Comparison of ENCODE assay signal across 10 cellular contexts in the genomic region with DNA sequence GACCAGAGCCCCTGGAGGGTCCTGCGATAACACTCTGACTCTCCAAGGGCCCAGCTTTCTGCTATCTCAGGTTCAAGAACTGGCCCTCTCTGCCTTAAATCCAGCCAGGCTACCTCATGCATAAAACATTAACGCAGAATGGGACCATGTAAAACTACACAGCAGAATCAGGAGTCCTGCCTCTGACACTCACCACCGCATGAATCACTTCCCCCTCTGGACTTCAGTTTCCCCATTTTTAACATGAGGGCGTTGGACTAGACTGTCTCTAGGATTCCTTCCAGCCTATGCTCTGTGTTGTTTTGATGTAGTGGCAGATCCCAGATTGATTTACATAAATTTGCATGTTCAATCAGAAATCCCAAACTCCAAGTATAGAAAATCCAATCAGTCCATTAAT. TPM values are rescaled to one million over a fixed set of nuclear protein-coding genes. Genes with fewer than 3 reads are reported as not detected.
DNase-seq lines count a peak whose midpoint lies in the region; TF ChIP-seq lines count a peak whose summit lies in the region.
"Had no signal": no experiment of that assay in that cellular context is flagged by ENCODE, and none has a peak within 500 bp of the region (broad histone marks: within the 10 kb centered on the region; RNA-seq: fewer than 3 reads in every experiment).

No MANE protein-coding gene starts in this region.

- peak overlapping the region in 5 of 8 donors; percentile 0 to 71 (median 49) for H3K27ac Mint-ChIP-seq in CD8-positive, alpha-beta memory T cell
- H3K27ac Mint-ChIP-seq in osteocyte (ENCODE audit: unreplicated experiment), result peak overlapping the region; percentile 60
- no peak overlapping the region for H3K27ac Mint-ChIP-seq in activated CD4-positive, alpha-beta memory T cell treated with anti-CD3 and anti-CD28 coated beads for 36 hours

- no peak for TF ChIP-seq CTCF in osteocyte (IDR thresholded peaks at IDR 0.05)

- peaks cover 31% of the 10 kb centered on the region for H3K4me1 ChIP-seq in CD8-positive, alpha-beta memory T cell (ENCODE audit: insufficient read depth, low read length)

- H3K9me3 Mint-ChIP-seq in CD8-positive, alpha-beta memory T cell, result no peaks in the 10 kb centered on the region
- no peaks in the 10 kb centered on the region for H3K9me3 Mint-ChIP-seq in osteocyte (ENCODE audit: unreplicated experiment)
- no peaks in the 10 kb centered on the region for H3K9me3 Mint-ChIP-seq in activated CD4-positive, alpha-beta memory T cell treated with anti-CD3 and anti-CD28 coated beads for 36 hours

- H3K27ac ChIP-seq in CD8-positive, alpha-beta memory T cell (ENCODE audit: low read depth, low read length), result no peak overlapping the region

- H3K9me3 ChIP-seq in CD8-positive, alpha-beta memory T cell (ENCODE audit: low read length), result no peaks in the 10 kb centered on the region

- H3K4me1 Mint-ChIP-seq in CD8-positive, alpha-beta memory T cell, result peaks cover 42 to 56% (median 54%) of the 10 kb centered on the region in 3 donors
- peaks cover 46% of the 10 kb centered on the region for H3K4me1 Mint-ChIP-seq in osteocyte (ENCODE audit: unreplicated experiment)
- peaks cover 31% of the 10 kb centered on the region for H3K4me1 Mint-ChIP-seq in activated CD4-positive, alpha-beta memory T cell treated with anti-CD3 and anti-CD28 coated beads for 36 hours (ENCODE audit: low read depth)

- H3K4me3 ChIP-seq in CD8-positive, alpha-beta memory T cell (ENCODE audit: low read length), result no peak overlapping the region

- no peaks in the 10 kb centered on the region for H3K27me3 Mint-ChIP-seq in CD8-positive, alpha-beta memory T cell
- H3K27me3 Mint-ChIP-seq in osteocyte (ENCODE audit: unreplicated experiment), result no peaks in the 10 kb centered on the region
- no peaks in the 10 kb centered on the region for H3K27me3 Mint-ChIP-seq in activated CD4-positive, alpha-beta memory T cell treated with anti-CD3 and anti-CD28 coated beads for 36 hours

- intact Hi-C loops in activated CD4-positive, alpha-beta memory T cell treated with anti-CD3 and anti-CD28 coated beads for 36 hours (cut with micrococcal nuclease), result no loop called here

- CTCF ChIA-PET in CD8-positive, alpha-beta memory T cell (lab: Charles Lee), result interaction anchor here (0.8 to 1.0 kb wide), 2 partner anchors 14 to 84 kb away, joined by 3 read pairs; a partner anchor contains a TSS
- CTCF ChIA-PET in activated CD4-positive, alpha-beta memory T cell treated with anti-CD3 and anti-CD28 coated beads for 36 hours (lab: Charles Lee), result no interaction called here

- H3K27me3 ChIP-seq in CD8-positive, alpha-beta memory T cell (ENCODE audit: insufficient read depth, low read length, poor library complexity, severe bottlenecking), result no peaks in the 10 kb centered on the region

- no peaks in the 10 kb centered on the region for H3K36me3 ChIP-seq in CD8-positive, alpha-beta memory T cell (ENCODE audit: insufficient read depth, low read length)

- POLR2A ChIA-PET in CD8-positive, alpha-beta memory T cell (lab: Charles Lee), result interaction anchor here (0.6 kb wide), 1 partner anchor 151 kb away, joined by 4 read pairs; no protein-coding TSS in a partner anchor
- POLR2A ChIA-PET in activated CD4-positive, alpha-beta memory T cell treated with anti-CD3 and anti-CD28 coated beads for 36 hours (lab: Charles Lee), result no interaction called here

- peak overlapping the region in 1 of 7 donors; percentile 14 for H3K4me3 Mint-ChIP-seq in CD8-positive, alpha-beta memory T cell
- peak overlapping the region; percentile 52 for H3K4me3 Mint-ChIP-seq in osteocyte (ENCODE audit: unreplicated experiment)
- no peak overlapping the region for H3K4me3 Mint-ChIP-seq in activated CD4-positive, alpha-beta memory T cell treated with anti-CD3 and anti-CD28 coated beads for 36 hours

- H3K36me3 Mint-ChIP-seq in CD8-positive, alpha-beta memory T cell, result peaks cover 0 to 8% (median 0%) of the 10 kb centered on the region in 3 donors
- peaks cover 2% of the 10 kb centered on the region for H3K36me3 Mint-ChIP-seq in osteocyte (ENCODE audit: unreplicated experiment)
- H3K36me3 Mint-ChIP-seq in activated CD4-positive, alpha-beta memory T cell treated with anti-CD3 and anti-CD28 coated beads for 36 hours, result peaks cover 2% of the 10 kb centered on the region

- DNase-seq in CD8-positive, alpha-beta memory T cell, result no peak
- DNase-seq in SKM-1 treated with dmso at 0.1 percent for 144 hours (lab: John Stamatoyannopoulos, UW; ENCODE audit: unreplicated experiment) (peak; percentile 64), fibroblast of gingiva (ENCODE audit: low read depth) (peak; percentile 30), osteocyte (ENCODE audit: extremely low spot score, unreplicated experiment) (no peak), NCI-H1436 treated with DMSO at 0.1 percent for 48 hours (lab: John Stamatoyannopoulos, UW) (no peak), amniotic stem cell (lab: John Stamatoyannopoulos, UW) (no peak), HPDE6-E6E7 (ENCODE audit: extremely low spot score) (no peak)
- no peak for DNase-seq in activated CD4-positive, alpha-beta memory T cell treated with anti-CD3 and anti-CD28 coated beads for 36 hours
- DNase-seq: DMS 273 treated with DMSO at 0.1 percent for 48 hours; effector CD8-positive, alpha-beta T cell had no signal

RNA-seq across cellular contexts. Expression of a gene that starts 3.3 kb away (rescaled TPM):
- 1 to 10 TPM; 4.8 to 5.5 TPM for total RNA-seq in CD8-positive, alpha-beta memory T cell
- 4.3 TPM for polyA plus RNA-seq in CD8-positive, alpha-beta memory T cell
- 39.1 and 42.4 TPM in 2 replicates for total RNA-seq in osteocyte
- 1 to 10 TPM; 2.9 to 3.0 TPM for total RNA-seq in activated CD4-positive, alpha-beta memory T cell treated with anti-CD3 and anti-CD28 coated beads for 36 hours

RNA-seq across cellular contexts. Expression of a gene that starts 18.0 kb away (rescaled TPM):
- 1 to 10 TPM; 6.5 to 7.6 TPM for total RNA-seq in CD8-positive, alpha-beta memory T cell
- 6.4 TPM for polyA plus RNA-seq in CD8-positive, alpha-beta memory T cell
- 4.2 and 5.3 TPM in 2 replicates for total RNA-seq in osteocyte
- total RNA-seq in activated CD4-positive, alpha-beta memory T cell treated with anti-CD3 and anti-CD28 coated beads for 36 hours, result 1 to 10 TPM; 5.8 to 6.1 TPM

Comparison
In these comparisons a context has a peak if more than half of its experiments do, and no peak if none do; other contexts are left out.
1. DNase-seq: peak in SKM-1 treated with dmso at 0.1 percent for 144 hours (single experiment) and fibroblast of gingiva (single experiment); none in CD8-positive, alpha-beta memory T cell (0 of 5), osteocyte (single experiment), NCI-H1436 treated with DMSO at 0.1 percent for 48 hours (single experiment), activated CD4-positive, alpha-beta memory T cell treated with anti-CD3 and anti-CD28 coated beads for 36 hours (single experiment), amniotic stem cell (single experiment) and HPDE6-E6E7 (single experiment).